In the genomic region with DNA sequence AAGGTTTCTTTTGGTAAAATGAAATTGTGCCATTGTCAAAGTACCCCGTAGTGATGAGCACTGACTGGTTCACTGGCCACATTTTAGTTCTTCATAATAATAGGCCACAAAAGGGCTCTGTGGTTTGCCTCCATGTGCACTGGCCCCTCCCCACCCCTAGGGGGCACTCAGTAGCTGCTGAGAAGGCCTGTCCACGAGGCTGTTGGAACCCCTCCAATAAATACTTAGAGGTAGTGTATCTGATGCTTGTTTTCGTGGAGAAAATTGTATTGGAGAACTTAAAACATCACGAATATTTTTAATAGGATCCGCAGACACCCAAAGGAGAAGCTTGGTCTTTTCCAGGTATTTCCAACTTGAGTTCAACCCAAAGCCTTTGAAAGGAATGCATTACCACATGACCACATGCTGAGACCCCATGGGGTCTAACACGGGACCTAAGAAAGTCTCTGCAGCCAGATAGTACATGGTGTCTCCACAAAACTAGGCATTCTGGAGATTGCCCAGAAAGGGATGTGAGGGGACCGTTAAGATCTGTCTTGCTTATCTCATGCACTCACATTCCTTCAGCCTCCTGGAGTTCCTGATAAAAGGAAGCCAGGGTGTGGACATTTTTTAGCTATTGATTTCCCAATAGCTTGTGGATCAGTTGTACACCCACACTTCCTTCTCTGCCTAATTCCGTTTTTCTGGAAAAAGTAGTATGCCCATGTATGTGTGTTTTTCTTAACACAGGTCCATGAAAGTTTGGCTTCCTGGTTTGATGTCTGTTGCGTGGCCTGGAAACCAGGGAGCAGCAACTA, we compare ENCODE assay signal across 8 cellular contexts. TPM values are rescaled to one million over a fixed set of nuclear protein-coding genes. Genes with fewer than 3 reads are reported as not detected.
DNase-seq lines count a peak whose midpoint lies in the region; ATAC-seq and TF ChIP-seq lines count a peak whose summit lies in the region.

No MANE protein-coding gene starts in this region.

- H3K36me3 Mint-ChIP-seq in activated CD4-positive, alpha-beta T cell treated with anti-CD3 and anti-CD28 coated beads, Interleukin-2, amount 10 ng/mL, durations not matched to agents 7 days and 5 days (ENCODE audit: low read depth): no peaks in the 10 kb centered on the region

- H3K9me3 Mint-ChIP-seq in activated CD4-positive, alpha-beta T cell treated with anti-CD3 and anti-CD28 coated beads, Interleukin-2, amount 10 ng/mL, durations not matched to agents 7 days and 5 days: no peaks in the 10 kb centered on the region

- no peak overlapping the region for H3K27ac Mint-ChIP-seq in activated CD4-positive, alpha-beta T cell treated with anti-CD3 and anti-CD28 coated beads, Interleukin-2, amount 10 ng/mL, durations not matched to agents 7 days and 5 days

- H3K9me3 ChIP-seq in GM23248 (ENCODE audit: low read depth) (no peaks in the 10 kb centered on the region), gastrocnemius medialis (no peaks in the 10 kb centered on the region)

- H3K4me2 ChIP-seq in GM23248 (ENCODE audit: unreplicated experiment): no peak overlapping the region

- H3K4me1 ChIP-seq in GM23248 (ENCODE audit: insufficient read depth): no peaks in the 10 kb centered on the region
- no peaks in the 10 kb centered on the region for H3K4me1 ChIP-seq in gastrocnemius medialis

- H3K4me1 Mint-ChIP-seq in activated CD4-positive, alpha-beta T cell treated with anti-CD3 and anti-CD28 coated beads, Interleukin-2, amount 10 ng/mL, durations not matched to agents 7 days and 5 days: no peaks in the 10 kb centered on the region

- H3K4me3 ChIP-seq in GM23248 (no peak overlapping the region), NB4 (ENCODE audit: low read depth, low read length) (no peak overlapping the region), gastrocnemius medialis (no peak overlapping the region)

- H3K9me2 ChIP-seq in GM23248 (ENCODE audit: insufficient read depth): no peaks in the 10 kb centered on the region

- no peaks in the 10 kb centered on the region for H3K27me3 Mint-ChIP-seq in activated CD4-positive, alpha-beta T cell treated with anti-CD3 and anti-CD28 coated beads, Interleukin-2, amount 10 ng/mL, durations not matched to agents 7 days and 5 days

- H3K27me3 ChIP-seq in GM23248 (replicated peaks; ENCODE audit: insufficient read depth): no peaks in the 10 kb centered on the region
- no peaks in the 10 kb centered on the region for H3K27me3 ChIP-seq in gastrocnemius medialis

- intact Hi-C loops in gastrocnemius medialis (cut with DNase I; ENCODE audit: low total_unique reads): loop anchor here (1.0 to 5.0 kb wide), 3 partner anchors 75 to 358 kb away; no protein-coding TSS in a partner anchor

- no peak overlapping the region for H3K9ac ChIP-seq in GM23248

- in situ Hi-C loops in GM23248 (cut with MboI): loop anchor here (10.0 kb wide), 1 partner anchor 141 kb away; no protein-coding TSS in a partner anchor
- in situ Hi-C loops in gastrocnemius medialis (cut with MboI; ENCODE audit: low sequenced_read_pairs in 4 of 4): loop anchor here in 3 of 4 donors (5.0 to 10.0 kb wide), 2 partner anchors 141 to 143 kb away; no protein-coding TSS in a partner anchor

- H4K20me1 ChIP-seq in GM23248 (ENCODE audit: insufficient read depth): no peaks in the 10 kb centered on the region

- no peaks in the 10 kb centered on the region for H3K36me3 ChIP-seq in GM23248 (ENCODE audit: low read depth)
- no peaks in the 10 kb centered on the region for H3K36me3 ChIP-seq in gastrocnemius medialis

- no peaks in the 10 kb centered on the region for H3K79me2 ChIP-seq in GM23248 (ENCODE audit: insufficient read depth)

- 58 to 59% methylated on average over 9 of the region's 9 CpGs for WGBS in GM23248 (ENCODE audit: low coverage in 1 of 2, low lambda C conversion rate in 2 of 2, missing lambda C conversion rate in 2 of 2), 2 experiments

- TF ChIP-seq CTCF in NB4 (IDR thresholded peaks at IDR 0.05; ENCODE audit: low read depth, low read length): peak; percentile 80
- peak; percentile 79 to 89 (median 85) for TF ChIP-seq CTCF in gastrocnemius medialis (IDR thresholded peaks at IDR 0.05 in 4 of 5, conservative IDR thresholded peaks at IDR 0.05 in 1 of 5)

- POLR2A ChIA-PET in activated CD4-positive, alpha-beta T cell treated with anti-CD3 and anti-CD28 coated beads, Interleukin-2, amount 10 ng/mL, durations not matched to agents 7 days and 5 days (lab: Charles Lee): no interaction called here

- CTCF ChIA-PET in activated CD4-positive, alpha-beta T cell treated with anti-CD3 and anti-CD28 coated beads, Interleukin-2, amount 10 ng/mL, durations not matched to agents 7 days and 5 days (lab: Charles Lee): no interaction called here

- TF ChIP-seq POLR2A in NB4 (IDR thresholded peaks at IDR 0.05; ENCODE audit: extremely low read depth, insufficient read length) (no peak), gastrocnemius medialis (IDR thresholded peaks at IDR 0.05) (no peak)

- H3F3A ChIP-seq in GM23248 (ENCODE audit: insufficient read depth): no peaks in the 10 kb centered on the region

- H3K27ac ChIP-seq in GM23248 (no peak overlapping the region), gastrocnemius medialis (no peak overlapping the region)

- no peak overlapping the region for H3K4me3 Mint-ChIP-seq in activated CD4-positive, alpha-beta T cell treated with anti-CD3 and anti-CD28 coated beads, Interleukin-2, amount 10 ng/mL, durations not matched to agents 7 days and 5 days

- H2AFZ ChIP-seq in GM23248: no peak overlapping the region

- DNase-seq in SHP77 (lab: John Stamatoyannopoulos, UW) (peak; percentile 2 to 30), SHP77 treated with DMSO at 0.1 percent for 48 hours (lab: John Stamatoyannopoulos, UW) (no peak), GM23248 (peak; percentile 82), NB4 (ENCODE audit: low read depth) (peak; percentile 64), globus pallidus (ENCODE audit: low spot score) (peak; percentile 16), gastrocnemius medialis (peak; percentile 16 to 55), epidermal melanocyte (ENCODE audit: insufficient read length, low spot score) (no peak)
- peak; percentile 49 for DNase-seq in activated CD4-positive, alpha-beta T cell treated with anti-CD3 and anti-CD28 coated beads, Interleukin-2, amount 10 ng/mL, durations not matched to agents 7 days and 5 days

- peak; percentile 54 to 81 for ATAC-seq in gastrocnemius medialis

RNA-seq across cellular contexts. Expression of a gene that starts 28.5 kb away (rescaled TPM):
- 0.54 TPM in 1 of 2 replicates, not detected in the other for total RNA-seq in GM23248 (2014; rRNA removed; shearing (Covaris generic))
- 0.23 and 0.45 TPM in 2 replicates for polyA plus RNA-seq in GM23248 (2016; fragmentation: Nextera tagmentation; extraction: Ambion mirVana)
- not detected for total RNA-seq in activated CD4-positive, alpha-beta T cell treated with anti-CD3 and anti-CD28 coated beads, Interleukin-2, amount 10 ng/mL, durations not matched to agents 7 days and 5 days
- 10 to 100 TPM in 1 of 4 donors, 1 to 10 TPM in 3; 5.0 to 16.1 (median 6.4) TPM for total RNA-seq in gastrocnemius medialis

Comparison
In these comparisons a context has a peak if more than half of its experiments do, and no peak if none do; other contexts are left out.
1. DNase-seq: peak in SHP77 (2 of 2), GM23248 (single experiment), NB4 (single experiment), activated CD4-positive, alpha-beta T cell treated with anti-CD3 and anti-CD28 coated beads, Interleukin-2, amount 10 ng/mL, durations not matched to agents 7 days and 5 days (single experiment), globus pallidus (single experiment) and gastrocnemius medialis (2 of 2); none in SHP77 treated with DMSO at 0.1 percent for 48 hours (single experiment) and epidermal melanocyte (single experiment).